ENCODE assay signal across 20 cellular contexts in genomic region chr1:19552291-19553010, GRCh38.
"Had no signal": no experiment of that assay in that cellular context is flagged by ENCODE, and none has a peak within 500 bp of the region (broad histone marks: within the 10 kb centered on the region; RNA-seq: fewer than 3 reads in every experiment).

No MANE protein-coding gene starts in this region.

- H3K36me3 ChIP-seq: brain microvascular endothelial cell had no signal

- H3K36me3 Mint-ChIP-seq: activated CD4-positive, alpha-beta memory T cell treated with anti-CD3 and anti-CD28 coated beads for 36 hours; activated naive CD8-positive, alpha-beta T cell treated with anti-CD3 and anti-CD28 coated beads for 36 hours had no signal

- DNase-seq: activated CD4-positive, alpha-beta memory T cell treated with anti-CD3 and anti-CD28 coated beads for 36 hours; activated CD4-positive, alpha-beta T cell treated with anti-CD3 and anti-CD28 coated beads, Interleukin-2, amount 10 ng/mL, durations not matched to agents 24 days and 14 days; activated CD4-positive, CD25-positive, alpha-beta regulatory T cell treated with anti-CD3 and anti-CD28 coated beads, Interleukin-2, amount 50 U/mL, for 72 hours; activated CD8-positive, alpha-beta memory T cell treated with anti-CD3 and anti-CD28 coated beads for 24 hours; activated effector memory CD4-positive, alpha-beta T cell treated with anti-CD3 and anti-CD28 coated beads, Interleukin-2, amount 50 U/mL, for 16 hours; activated naive CD4-positive, alpha-beta T cell treated with Interleukin-2 at 50 U/mL for 16 hours; activated naive CD8-positive, alpha-beta T cell treated with anti-CD3 and anti-CD28 coated beads for 36 hours; activated T-cell treated with anti-CD3 and anti-CD28 coated beads, Interleukin-2, amount 50 U/mL, for 4 hours; brain microvascular endothelial cell; cerebellar nuclear complex; KG1; NCI-H1048; NCI-H1417; NCI-H1930; NCI-H524; SHP77 treated with DMSO at 0.1 percent for 48 hours; T-helper 17 cell; T-helper 9 cell had no signal

- H3K27me3 Mint-ChIP-seq: T-helper 17 cell had no signal

- H3K4me3 Mint-ChIP-seq: activated CD4-positive, alpha-beta memory T cell treated with anti-CD3 and anti-CD28 coated beads for 36 hours; activated CD4-positive, alpha-beta T cell treated with anti-CD3 and anti-CD28 coated beads, Interleukin-2, amount 10 ng/mL, durations not matched to agents 24 days and 14 days; activated naive CD8-positive, alpha-beta T cell treated with anti-CD3 and anti-CD28 coated beads for 36 hours; activated T-cell treated with anti-CD3 and anti-CD28 coated beads, Interleukin-2, amount 50 U/mL, for 4 hours; T-helper 17 cell; WTC11 had no signal

- ATAC-seq: activated T-cell treated with anti-CD3 and anti-CD28 coated beads, Interleukin-2, amount 50 U/mL, for 4 hours; T-helper 17 cell; WTC11 had no signal

- FAIRE-seq: RCC 7860 had no signal

- H3K4me1 Mint-ChIP-seq: activated CD4-positive, alpha-beta T cell treated with anti-CD3 and anti-CD28 coated beads, Interleukin-2, amount 10 ng/mL, durations not matched to agents 24 days and 14 days; WTC11 had no signal

- H3K27ac ChIP-seq: brain microvascular endothelial cell had no signal

- H3K27me3 ChIP-seq: brain microvascular endothelial cell had no signal

- H3K27ac Mint-ChIP-seq: activated CD4-positive, alpha-beta memory T cell treated with anti-CD3 and anti-CD28 coated beads for 36 hours; activated CD4-positive, alpha-beta T cell treated with anti-CD3 and anti-CD28 coated beads, Interleukin-2, amount 10 ng/mL, durations not matched to agents 24 days and 14 days; activated naive CD8-positive, alpha-beta T cell treated with anti-CD3 and anti-CD28 coated beads for 36 hours; T-helper 17 cell; WTC11 had no signal
